ENCODE assay signal across 1 cellular context in the genomic region with DNA sequence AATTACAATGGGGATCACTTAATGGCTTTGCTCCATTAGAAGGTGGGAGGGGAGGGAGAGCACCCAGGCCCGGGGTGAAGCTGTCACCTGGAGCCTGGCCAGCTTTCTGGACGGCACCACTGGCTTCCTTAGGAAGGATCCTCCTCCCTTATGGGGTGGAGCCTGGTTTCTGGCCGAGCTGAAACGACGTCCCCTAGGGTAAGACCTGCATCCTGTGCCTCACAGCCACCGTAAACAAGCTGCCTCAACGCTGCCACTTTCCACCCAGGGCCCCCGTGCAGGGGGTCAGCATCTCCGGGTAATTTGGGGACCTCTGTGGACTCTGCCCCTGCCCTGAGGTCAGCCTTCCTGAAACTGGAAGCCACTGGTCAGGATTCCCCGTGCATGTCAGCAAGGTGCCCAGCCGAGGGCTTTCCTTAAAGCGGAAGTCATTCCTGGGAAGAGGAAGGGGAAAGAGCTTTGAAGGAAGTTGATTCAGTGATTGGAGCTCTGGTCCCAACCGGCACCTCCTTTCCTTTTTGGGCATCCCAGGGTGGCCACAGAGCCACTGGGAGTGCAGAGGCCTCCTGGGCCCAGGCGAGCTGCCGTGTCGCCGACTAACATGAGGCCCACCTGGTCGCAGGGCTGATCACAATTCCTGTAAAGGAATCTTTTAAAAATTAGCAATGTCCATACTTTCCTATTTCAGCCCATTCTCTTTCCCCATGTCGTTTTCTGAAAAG.
TF ChIP-seq lines count a peak whose summit lies in the region.

No MANE protein-coding gene starts in this region.

TF ChIP-seq in WTC11, 78 proteins besides CTCF, POLR2A, EP300 and RAD21 (continued from another document):
- TF ChIP-seq, protein P1, sequence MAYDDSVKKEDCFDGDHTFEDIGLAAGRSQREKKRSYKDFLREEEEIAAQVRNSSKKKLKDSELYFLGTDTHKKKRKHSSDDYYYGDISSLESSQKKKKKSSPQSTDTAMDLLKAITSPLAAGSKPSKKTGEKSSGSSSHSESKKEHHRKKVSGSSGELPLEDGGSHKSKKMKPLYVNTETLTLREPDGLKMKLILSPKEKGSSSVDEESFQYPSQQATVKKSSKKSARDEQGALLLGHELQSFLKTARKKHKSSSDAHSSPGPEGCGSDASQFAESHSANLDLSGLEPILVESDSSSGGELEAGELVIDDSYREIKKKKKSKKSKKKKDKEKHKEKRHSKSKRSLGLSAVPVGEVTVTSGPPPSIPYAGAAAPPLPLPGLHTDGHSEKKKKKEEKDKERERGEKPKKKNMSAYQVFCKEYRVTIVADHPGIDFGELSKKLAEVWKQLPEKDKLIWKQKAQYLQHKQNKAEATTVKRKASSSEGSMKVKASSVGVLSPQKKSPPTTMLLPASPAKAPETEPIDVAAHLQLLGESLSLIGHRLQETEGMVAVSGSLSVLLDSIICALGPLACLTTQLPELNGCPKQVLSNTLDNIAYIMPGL (CRISPR knock-in tag; IDR thresholded peaks at IDR 0.05): no peak
- no peak for TF ChIP-seq ZNF671 (CRISPR knock-in tag; IDR thresholded peaks at IDR 0.05)
